Comparison of ENCODE assay signal across 16 cellular contexts in the genomic region with DNA sequence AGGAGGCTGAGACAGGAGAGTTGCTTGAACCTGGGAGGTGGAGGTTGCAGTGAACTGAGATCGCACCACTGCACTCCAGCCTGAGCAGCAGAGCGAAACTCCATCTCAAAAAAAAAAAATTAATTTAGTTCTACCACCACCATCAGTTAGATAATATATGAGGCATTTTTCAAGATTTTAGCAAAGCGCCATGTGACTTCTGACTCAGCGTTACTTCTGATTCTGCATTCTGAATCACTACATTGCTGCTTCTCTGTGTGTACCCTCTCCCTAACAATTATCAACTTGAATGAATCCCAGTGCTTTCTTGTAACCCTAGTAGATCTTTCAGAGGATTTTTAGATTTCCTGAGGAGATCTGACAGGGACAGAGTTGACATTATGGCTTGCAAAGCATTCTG.
"Had no signal": no experiment of that assay in that cellular context is flagged by ENCODE, and none has a peak within 500 bp of the region (broad histone marks: within the 10 kb centered on the region; RNA-seq: fewer than 3 reads in every experiment).

No MANE protein-coding gene starts in this region.

- H3K4me1 ChIP-seq: esophagus muscularis mucosa, psoas muscle, testis, tibial nerve had no signal

- ATAC-seq: naive thymus-derived CD4-positive, alpha-beta T cell; psoas muscle; sciatic nerve; stimulated activated naive B cell treated with anti-CD40 and anti-IgM and Interleukin-4, amounts not matched to agents 10 μg/mL and 1 μg/mL and 100 μg/mL, for 72 hours; stimulated activated naive CD8-positive, alpha-beta T cell treated with anti-CD3 and anti-CD28 coated beads, Interleukin-15, amount 100 ng/mL, for 72 hours had no signal

- H3K27ac ChIP-seq: dorsolateral prefrontal cortex, esophagus muscularis mucosa, psoas muscle, testis, tibial nerve had no signal

- H3K36me3 ChIP-seq: esophagus muscularis mucosa, tibial nerve had no signal

- H3K9me3 ChIP-seq: esophagus muscularis mucosa, psoas muscle, testis had no signal

- DNase-seq: cortex of kidney; dorsolateral prefrontal cortex; effector CD8-positive, alpha-beta T cell; kidney glomerular epithelial cell; mammary epithelial cell; naive thymus-derived CD4-positive, alpha-beta T cell; nephron progenitor cell; psoas muscle; stimulated activated CD4-positive, alpha-beta T cell treated with anti-CD3 and anti-CD28 coated beads, Interleukin-2, amount 100 ng/mL, for 24 hours; stimulated activated CD4-positive, alpha-beta T cell treated with anti-CD3 and anti-CD28 coated beads, Interleukin-4, amount 100 ng/mL, for 4 hours; stimulated activated naive B cell treated with anti-CD40 and anti-IgM and Interleukin-4, amounts not matched to agents 10 μg/mL and 1 μg/mL and 100 μg/mL, for 72 hours; stimulated activated naive CD8-positive, alpha-beta T cell treated with anti-CD3 and anti-CD28 coated beads, Interleukin-15, amount 100 ng/mL, for 72 hours; testis had no signal

- H3K4me3 ChIP-seq: dorsolateral prefrontal cortex, esophagus muscularis mucosa, psoas muscle, testis, tibial nerve had no signal

- H3K27me3 ChIP-seq: esophagus muscularis mucosa, testis, tibial nerve had no signal
